Comparison of ENCODE assay signal across 23 cellular contexts in genomic region chr7:64131696-64132095, GRCh38.
DNase-seq lines count a peak whose midpoint lies in the region; TF ChIP-seq lines count a peak whose summit lies in the region.
"Had no signal": no experiment of that assay in that cellular context is flagged by ENCODE, and none has a peak within 500 bp of the region (broad histone marks: within the 10 kb centered on the region; RNA-seq: fewer than 3 reads in every experiment).

No MANE protein-coding gene starts in this region.

- no peaks in the 10 kb centered on the region for H3K27me3 Mint-ChIP-seq in osteocyte (ENCODE audit: unreplicated experiment)
- H3K27me3 Mint-ChIP-seq: B cell; CD4-positive, alpha-beta memory T cell; CD4-positive, alpha-beta T cell; CD4-positive, CD25-positive, alpha-beta regulatory T cell; CD8-positive, alpha-beta memory T cell had no signal

- no peak for TF ChIP-seq CTCF in osteocyte (IDR thresholded peaks at IDR 0.05)

- H3K27ac Mint-ChIP-seq in osteocyte (ENCODE audit: unreplicated experiment), result no peak overlapping the region
- H3K27ac Mint-ChIP-seq: B cell; CD14-positive monocyte; CD4-positive, alpha-beta memory T cell; CD4-positive, alpha-beta T cell; CD4-positive, CD25-positive, alpha-beta regulatory T cell; CD8-positive, alpha-beta memory T cell; CD8-positive, alpha-beta T cell had no signal

- no peaks in the 10 kb centered on the region for H3K36me3 Mint-ChIP-seq in osteocyte (ENCODE audit: unreplicated experiment)
- H3K36me3 Mint-ChIP-seq: CD14-positive monocyte; CD4-positive, alpha-beta memory T cell; CD4-positive, CD25-positive, alpha-beta regulatory T cell; CD8-positive, alpha-beta T cell had no signal

- peaks cover 38% of the 10 kb centered on the region for H3K9me3 Mint-ChIP-seq in osteocyte (ENCODE audit: unreplicated experiment)

- H3K4me3 Mint-ChIP-seq in osteocyte (ENCODE audit: unreplicated experiment), result no peak overlapping the region
- H3K4me3 Mint-ChIP-seq: B cell; CD14-positive monocyte; CD4-positive, alpha-beta memory T cell; CD4-positive, alpha-beta T cell; CD4-positive, CD25-positive, alpha-beta regulatory T cell; CD8-positive, alpha-beta memory T cell; CD8-positive, alpha-beta T cell had no signal

- DNase-seq in osteocyte (ENCODE audit: extremely low spot score, unreplicated experiment) (peak; percentile 59), EL (no peak)
- DNase-seq: 8988T; ACHN; AML-193; BE2C; C1 segment of cervical spinal cord; Caco-2; Calu3; CD4-positive, alpha-beta memory T cell; CD4-positive, alpha-beta T cell; CD4-positive, CD25-positive, alpha-beta regulatory T cell; CD8-positive, alpha-beta memory T cell; CD8-positive, alpha-beta T cell; COR-L47; DMS 273 treated with DMSO at 0.1 percent for 48 hours; DMS153; DMS53; DMS79; DMS79 treated with DMSO at 0.1 percent for 48 hours; DND-41 had no signal

- H3K4me1 Mint-ChIP-seq in osteocyte (ENCODE audit: unreplicated experiment), result no peaks in the 10 kb centered on the region
- H3K4me1 Mint-ChIP-seq: B cell; CD14-positive monocyte; CD4-positive, alpha-beta memory T cell; CD4-positive, CD25-positive, alpha-beta regulatory T cell; CD8-positive, alpha-beta memory T cell had no signal
